ENCODE assay signal across 12 cellular contexts in genomic region chrX:48397825-48398224, GRCh38. TPM values are rescaled to one million over a fixed set of nuclear protein-coding genes. Genes with fewer than 3 reads are reported as not detected.
DNase-seq lines count a peak whose midpoint lies in the region; TF ChIP-seq lines count a peak whose summit lies in the region.
"Not testable (repeated sequence)": the region's sequence is repeated elsewhere in the genome, so short reads cannot be mapped to it uniquely, and the experiment has no call there.
"Had no signal": no experiment of that assay in that cellular context is flagged by ENCODE, and none has a peak within 500 bp of the region (broad histone marks: within the 10 kb centered on the region; RNA-seq: fewer than 3 reads in every experiment).

No MANE protein-coding gene starts in this region.

- not testable (repeated sequence) for H3K4me3 ChIP-seq in astrocyte of the spinal cord (ENCODE audit: low read depth, low read length); esophagus muscularis mucosa

- intact Hi-C loops in esophagus muscularis mucosa (cut with DNase I) = not testable (repeated sequence)

- TF ChIP-seq EP300 in esophagus muscularis mucosa (IDR thresholded peaks at IDR 0.05) = not testable (repeated sequence)

- in situ Hi-C loops in astrocyte of the spinal cord (cut with HindIII; ENCODE audit: low sequenced_read_pairs) = not testable (repeated sequence)

- H3K27ac ChIP-seq in esophagus muscularis mucosa (replicated peaks in 1 of 4) = not testable (repeated sequence)

- DNase-seq in HT-29 (ENCODE audit: low spot score) (peak; percentile 0), RPMI8226 (peak; percentile 0), astrocyte of the spinal cord (ENCODE audit: low read depth, low spot score) (peak; percentile 0), dermis blood vessel endothelial cell (peak; percentile 0), esophagus muscularis mucosa (ENCODE audit: extremely low spot score) (peak; percentile 3), myocyte (ENCODE audit: low read depth) (peak; percentile 55)
- peak; percentile 2 for DNase-seq in stimulated activated CD8-positive, alpha-beta memory T cell treated with anti-CD3 and anti-CD28 coated beads, Interleukin-4, amount 100 ng/mL, for 48 hours

- not testable (repeated sequence) for H3K36me3 ChIP-seq in esophagus muscularis mucosa

- not testable (repeated sequence) for H3K9me3 ChIP-seq in esophagus muscularis mucosa

- not testable (repeated sequence) for TF ChIP-seq POLR2A in esophagus muscularis mucosa (IDR thresholded peaks at IDR 0.05; ENCODE audit: low read depth)

- 33% methylated on average over 1 of the region's 1 CpG for WGBS in esophagus muscularis mucosa

- not testable (repeated sequence) for TF ChIP-seq CTCF in astrocyte of the spinal cord (IDR thresholded peaks at IDR 0.05; ENCODE audit: low read depth, low read length); esophagus muscularis mucosa (IDR thresholded peaks at IDR 0.05)

- H3K4me1 ChIP-seq in esophagus muscularis mucosa = not testable (repeated sequence)

- not testable (repeated sequence) for H3K27me3 ChIP-seq in esophagus muscularis mucosa

RNA-seq across cellular contexts. Expression of gene SSX4B, which starts 13.9 kb away (rescaled TPM):
- total RNA-seq in HT-29 (2014; rRNA removed; shearing (Covaris generic)) = not detected in 2 replicates
- not detected in 2 replicates for total RNA-seq in dermis blood vessel endothelial cell
- total RNA-seq in esophagus muscularis mucosa = not detected
- 0.64 and 0.78 TPM in 2 replicates for total RNA-seq in myocyte
- 0.16 TPM for polyA plus RNA-seq in myocyte (2012)
- total RNA-seq: Caco-2; CD4-positive, alpha-beta T cell; Daoy; GM23248 had no signal
- polyA plus RNA-seq: BJ, GM23248 had no signal

RNA-seq across cellular contexts. Expression of gene SSX4, which starts 14.5 kb away (rescaled TPM):
- not detected in 2 replicates for total RNA-seq in HT-29 (2014; rRNA removed; shearing (Covaris generic))
- total RNA-seq in dermis blood vessel endothelial cell (not detected in 2 replicates), esophagus muscularis mucosa (not detected), myocyte (0.64 and 0.78 TPM in 2 replicates)
- not detected for polyA plus RNA-seq in myocyte (2012)
- total RNA-seq: Caco-2; CD4-positive, alpha-beta T cell; Daoy; GM23248 had no signal
- polyA plus RNA-seq: BJ, GM23248 had no signal

RNA-seq across cellular contexts. Expression of gene SSX3, which starts 41.3 kb away (rescaled TPM):
- not detected in 2 replicates for total RNA-seq in HT-29 (2014; rRNA removed; shearing (Covaris generic))
- not detected in 2 replicates for total RNA-seq in dermis blood vessel endothelial cell
- total RNA-seq in esophagus muscularis mucosa = not detected
- total RNA-seq in myocyte = not detected in 2 replicates
- not detected for polyA plus RNA-seq in myocyte (2012)
- total RNA-seq: Caco-2; CD4-positive, alpha-beta T cell; GM23248 had no signal
- polyA plus RNA-seq: BJ, GM23248 had no signal

Comparison
In these comparisons a context has a peak if more than half of its experiments do, and no peak if none do; other contexts are left out.
1. DNase-seq: peak in every context shown above with its lines; median percentile 55 in myocyte; 3 in esophagus muscularis mucosa; 2 in stimulated activated CD8-positive, alpha-beta memory T cell treated with anti-CD3 and anti-CD28 coated beads, Interleukin-4, amount 100 ng/mL, for 48 hours; 0 in HT-29; 0 in RPMI8226; 0 in astrocyte of the spinal cord; 0 in dermis blood vessel endothelial cell.